ENCODE assay signal across 8 cellular contexts in genomic region chr2:127080226-127080940, GRCh38. TPM values are rescaled to one million over a fixed set of nuclear protein-coding genes. Genes with fewer than 3 reads are reported as not detected.
DNase-seq lines count a peak whose midpoint lies in the region; ATAC-seq and TF ChIP-seq lines count a peak whose summit lies in the region.

No MANE protein-coding gene starts in this region.

- H3K27ac Mint-ChIP-seq in neural progenitor cell: no peak overlapping the region

- H3K4me3 ChIP-seq in neural progenitor cell: no peak overlapping the region

- peaks cover 10% of the 10 kb centered on the region for H3K36me3 Mint-ChIP-seq in neural progenitor cell

- H3K9me3 Mint-ChIP-seq in neural progenitor cell: peaks cover 9% of the 10 kb centered on the region

- H3K4me3 Mint-ChIP-seq in neural progenitor cell: peak overlapping the region; percentile 18

- TF ChIP-seq CTCF in neural progenitor cell (IDR thresholded peaks at IDR 0.05): no peak

- H3K27ac ChIP-seq in neural progenitor cell: no peak overlapping the region

- H3K9me3 ChIP-seq in neural progenitor cell (ENCODE audit: low read depth): no peaks in the 10 kb centered on the region

- no peak overlapping the region for H3K4me2 ChIP-seq in neural progenitor cell

- no peak overlapping the region for H3K9ac ChIP-seq in neural progenitor cell

- H3K4me1 ChIP-seq in neural progenitor cell: peaks cover 31% of the 10 kb centered on the region

- ATAC-seq in GM18867 (IDR thresholded peaks at IDR 0.05; ENCODE audit: unreplicated experiment) (peak; percentile 25), HG03354 (IDR thresholded peaks at IDR 0.05; ENCODE audit: poor library complexity, severe bottlenecking, unreplicated experiment) (peak; percentile 17), HG03521 (IDR thresholded peaks at IDR 0.05; ENCODE audit: unreplicated experiment) (no peak)

- H3F3A ChIP-seq in neural progenitor cell (ENCODE audit: low read depth): no peaks in the 10 kb centered on the region

- peaks cover 4% of the 10 kb centered on the region for H3K79me2 ChIP-seq in neural progenitor cell (ENCODE audit: low read depth)

- H3K4me1 Mint-ChIP-seq in neural progenitor cell: peaks cover 41% of the 10 kb centered on the region

- no peak overlapping the region for H2AFZ ChIP-seq in neural progenitor cell (replicated peaks)

- no peaks in the 10 kb centered on the region for H3K27me3 ChIP-seq in neural progenitor cell

- H3K36me3 ChIP-seq in neural progenitor cell: no peaks in the 10 kb centered on the region

- no peaks in the 10 kb centered on the region for H4K20me1 ChIP-seq in neural progenitor cell (ENCODE audit: low read depth)

- peaks cover 6% of the 10 kb centered on the region for H3K27me3 Mint-ChIP-seq in neural progenitor cell (ENCODE audit: insufficient read depth, low read depth)

- in situ Hi-C loops in KBM-7 (cut with MboI; ENCODE audit: low pct_unique_long_range_greater_than_20kb, low sequenced_read_pairs): no loop called here

- DNase-seq in activated naive CD4-positive, alpha-beta T cell treated with Interleukin-2 at 50 U/mL for 16 hours: peak; percentile 67
- DNase-seq in neural progenitor cell (ENCODE audit: low spot score) (no peak), retina (no peak), KBM-7 (no peak), glomerular visceral epithelial cell (ENCODE audit: extremely low spot score) (no peak)

RNA-seq across cellular contexts. Expression of gene BIN1, which starts 26.6 kb away (rescaled TPM):
- total RNA-seq in neural progenitor cell (ENCODE audit: low replicate concordance): 26.9 and 55.9 TPM in 2 replicates
